Comparison of ENCODE assay signal across 13 cellular contexts in the genomic region with DNA sequence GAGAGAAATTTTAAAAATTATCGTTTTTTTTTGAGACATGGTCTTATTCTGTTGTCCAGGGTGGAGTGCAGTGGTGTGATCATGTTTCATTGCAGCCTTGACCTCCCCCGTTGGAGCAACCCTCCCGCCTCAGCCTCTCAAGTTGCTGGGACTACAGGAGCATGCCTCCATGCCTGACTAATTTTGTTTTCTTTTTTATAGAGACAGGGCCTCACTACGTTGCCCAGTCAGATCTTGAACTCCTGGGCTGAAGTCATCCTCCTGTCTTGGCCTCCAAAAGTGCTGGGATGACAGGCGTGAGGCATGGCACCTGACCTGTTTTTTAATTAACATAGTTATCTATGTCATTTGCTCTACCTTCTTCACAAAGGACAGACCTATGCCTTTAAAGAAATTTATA. TPM values are rescaled to one million over a fixed set of nuclear protein-coding genes. Genes with fewer than 3 reads are reported as not detected.
DNase-seq lines count a peak whose midpoint lies in the region; ATAC-seq and TF ChIP-seq lines count a peak whose summit lies in the region.
"Had no signal": no experiment of that assay in that cellular context is flagged by ENCODE, and none has a peak within 500 bp of the region (broad histone marks: within the 10 kb centered on the region; RNA-seq: fewer than 3 reads in every experiment).

No MANE protein-coding gene starts in this region.

- H3K36me3 Mint-ChIP-seq in Calu3 (ENCODE audit: insufficient read depth, unreplicated experiment) (peaks cover 38% of the 10 kb centered on the region), HFFc6 (ENCODE audit: low read depth) (peaks cover 30% of the 10 kb centered on the region), nephron (ENCODE audit: low read depth) (peaks cover 41% of the 10 kb centered on the region)
- H3K36me3 Mint-ChIP-seq in activated T-cell treated with anti-CD3 and anti-CD28 coated beads, Interleukin-2, amount 50 U/mL, for 72 hours (ENCODE audit: insufficient read depth in 2 of 2) = peaks cover 22 to 27% of the 10 kb centered on the region in 2 donors

- H3K4me3 Mint-ChIP-seq in Calu3 (ENCODE audit: low read depth, unreplicated experiment) (no peak overlapping the region), HFFc6 (peak overlapping the region; percentile 46), nephron (peak overlapping the region; percentile 42 to 58 (median 45))
- peak overlapping the region; percentile 82 to 97 for H3K4me3 Mint-ChIP-seq in activated T-cell treated with anti-CD3 and anti-CD28 coated beads, Interleukin-2, amount 50 U/mL, for 72 hours

- no peak overlapping the region for H3K4me3 ChIP-seq in heart right ventricle
- H3K4me3 ChIP-seq: esophagus muscularis mucosa, lower lobe of right lung had no signal

- H3K9me3 ChIP-seq in heart right ventricle = no peaks in the 10 kb centered on the region
- H3K9me3 ChIP-seq: esophagus muscularis mucosa, lower lobe of right lung had no signal

- TF ChIP-seq CTCF in Calu3 (IDR thresholded peaks at IDR 0.05; ENCODE audit: unreplicated experiment) (no peak), HFFc6 (IDR thresholded peaks at IDR 0.05) (no peak), nephron (IDR thresholded peaks at IDR 0.05; ENCODE audit: unreplicated experiment in 3 of 3) (no peak), heart right ventricle (IDR thresholded peaks at IDR 0.05) (no peak)

- no peak overlapping the region for H3K27ac ChIP-seq in heart right ventricle
- H3K27ac ChIP-seq: lower lobe of right lung had no signal

- H3K36me3 ChIP-seq in heart right ventricle = peaks cover 0 to 29% (median 4%) of the 10 kb centered on the region in 9 donors

- no peak for ATAC-seq in activated T-cell treated with anti-CD3 and anti-CD28 coated beads, Interleukin-2, amount 50 U/mL, for 72 hours (replicated peaks in 1 of 2)
- no peak for ATAC-seq in heart right ventricle
- ATAC-seq: lower lobe of right lung, Panc1 had no signal

- BruUV-seq in Calu3 (replicated peaks; lab: Mats Ljungman, UMichigan) = no TSS peak

- no peaks in the 10 kb centered on the region for H3K27me3 Mint-ChIP-seq in Calu3 (ENCODE audit: unreplicated experiment)
- peaks cover 5% of the 10 kb centered on the region; the same call in 1 of the 2 replicates for H3K27me3 Mint-ChIP-seq in HFFc6 (ENCODE audit: insufficient read depth)
- H3K27me3 Mint-ChIP-seq in activated T-cell treated with anti-CD3 and anti-CD28 coated beads, Interleukin-2, amount 50 U/mL, for 72 hours (ENCODE audit: low read depth) = no peaks in the 10 kb centered on the region
- H3K27me3 Mint-ChIP-seq in nephron (ENCODE audit: low read depth) = no peaks in the 10 kb centered on the region

- DNase-seq in Calu3 (no peak), HFFc6 (no peak), heart right ventricle (no peak), NCI-H1048 (lab: John Stamatoyannopoulos, UW) (no peak), hepatic stellate cell (ENCODE audit: low spot score) (no peak)
- DNase-seq in activated T-cell treated with anti-CD3 and anti-CD28 coated beads, Interleukin-2, amount 50 U/mL, for 72 hours = peak; percentile 31 to 47
- DNase-seq: activated CD8-positive, alpha-beta memory T cell treated with anti-CD3 and anti-CD28 coated beads for 24 hours; lower lobe of right lung; NCI-H1105; NCI-H446 treated with DMSO at 0.1 percent for 48 hours had no signal

- H3K4me1 ChIP-seq in heart right ventricle = peaks cover 0 to 69% (median 35%) of the 10 kb centered on the region in 9 donors

- CTCF ChIA-PET in Calu3 (lab: Charles Lee) = no interaction called here

- H3K4me1 Mint-ChIP-seq in Calu3 (ENCODE audit: low read depth, unreplicated experiment) (peaks cover 41% of the 10 kb centered on the region), HFFc6 (ENCODE audit: low read depth) (peaks cover 44% of the 10 kb centered on the region), nephron (peaks cover 37% of the 10 kb centered on the region)
- H3K4me1 Mint-ChIP-seq in activated T-cell treated with anti-CD3 and anti-CD28 coated beads, Interleukin-2, amount 50 U/mL, for 72 hours (ENCODE audit: low read depth) = peaks cover 50% of the 10 kb centered on the region

- WGBS in heart right ventricle, 2 donors = 91 to 92% methylated on average over 5 of the region's 5 CpGs

- intact Hi-C loops in Calu3 (cut with micrococcal nuclease; ENCODE audit: unreplicated experiment) (no loop called here), heart right ventricle (cut with DNase I) (loop anchor here in 1 of 10 donors (10.0 kb wide), 1 partner anchor 150 kb away; a partner anchor contains a TSS)

- H3K27me3 ChIP-seq in heart right ventricle = no peaks in the 10 kb centered on the region
- H3K27me3 ChIP-seq: esophagus muscularis mucosa had no signal

- no peaks in the 10 kb centered on the region for H3K9me3 Mint-ChIP-seq in Calu3 (ENCODE audit: low read depth, unreplicated experiment)
- H3K9me3 Mint-ChIP-seq in HFFc6 = no peaks in the 10 kb centered on the region
- H3K9me3 Mint-ChIP-seq in activated T-cell treated with anti-CD3 and anti-CD28 coated beads, Interleukin-2, amount 50 U/mL, for 72 hours = no peaks in the 10 kb centered on the region
- no peaks in the 10 kb centered on the region for H3K9me3 Mint-ChIP-seq in nephron

- H3K27ac Mint-ChIP-seq in Calu3 (ENCODE audit: unreplicated experiment) (peak overlapping the region; percentile 97), HFFc6 (no peak overlapping the region), nephron (no peak overlapping the region)
- H3K27ac Mint-ChIP-seq in activated T-cell treated with anti-CD3 and anti-CD28 coated beads, Interleukin-2, amount 50 U/mL, for 72 hours = peak overlapping the region; percentile 85

RNA-seq across cellular contexts. Expression of a gene that starts 3.5 kb away (rescaled TPM):
- 34.6 and 38.9 TPM in 2 replicates for total RNA-seq in Calu3 (2022)
- total RNA-seq in HFFc6 (2021; fragmentation: NEBNext Ultra II Directional; extraction: Animal tissue kit (Norgen Biotek cat#: 25700)) = 10 to 100 TPM; 10.2 to 14.4 (median 13.6) TPM
- 10 to 100 TPM; 74.7 to 79.9 TPM for total RNA-seq in activated T-cell treated with anti-CD3 and anti-CD28 coated beads, Interleukin-2, amount 50 U/mL, for 72 hours
- 10 to 100 TPM in 6 of 10 donors, 1 to 10 TPM in 4; 7.7 to 13.7 (median 10.9) TPM for total RNA-seq in heart right ventricle
- 1 to 10 TPM; 5.4 to 6.6 TPM for polyA plus RNA-seq in heart right ventricle

Comparison
In these comparisons a context has a peak if more than half of its experiments do, and no peak if none do; other contexts are left out.
1. DNase-seq: peak in activated T-cell treated with anti-CD3 and anti-CD28 coated beads, Interleukin-2, amount 50 U/mL, for 72 hours (2 of 2); none in Calu3 (single experiment), HFFc6 (single experiment), heart right ventricle (0 of 2), NCI-H1048 (single experiment) and hepatic stellate cell (single experiment).
2. H3K27ac Mint-ChIP-seq: peak in Calu3 (single experiment) and activated T-cell treated with anti-CD3 and anti-CD28 coated beads, Interleukin-2, amount 50 U/mL, for 72 hours (single experiment); none in HFFc6 (single experiment) and nephron (0 of 3).